In genomic region chr22:29029202-29030000, GRCh38 we compare ENCODE assay signal across 18 cellular contexts. TPM values are rescaled to one million over a fixed set of nuclear protein-coding genes. Genes with fewer than 3 reads are reported as not detected.
DNase-seq lines count a peak whose midpoint lies in the region; ATAC-seq, FAIRE-seq and TF ChIP-seq lines count a peak whose summit lies in the region.
"Had no signal": no experiment of that assay in that cellular context is flagged by ENCODE, and none has a peak within 500 bp of the region (broad histone marks: within the 10 kb centered on the region; RNA-seq: fewer than 3 reads in every experiment).

No MANE protein-coding gene starts in this region.

- TF ChIP-seq RAD21 in SK-N-SH (IDR thresholded peaks at IDR 0.05; ENCODE audit: low read length) (no peak), H1 (IDR thresholded peaks at IDR 0.05 in 1 of 2, conservative IDR thresholded peaks at IDR 0.05 in 1 of 2; ENCODE audit: low read depth in 2 of 2, low read length in 2 of 2) (no peak)

- no peak overlapping the region for H3K14ac ChIP-seq in H1 (ENCODE audit: insufficient read length)

- no peak overlapping the region for H2BK5ac ChIP-seq in H1 (ENCODE audit: low read depth, low read length)

- H3K56ac ChIP-seq in H1 (replicated peaks; ENCODE audit: insufficient read length, low read depth, low read length) = no peak overlapping the region

- H3K23ac ChIP-seq in H1 (ENCODE audit: insufficient read length) = no peak overlapping the region

- POLR2A ChIA-PET in SK-N-SH (lab: Yijun Ruan, JAX) (no interaction called here), H1 (lab: Charles Lee; ENCODE audit: partially characterized antibody) (interaction anchor here (0.6 to 3.4 kb wide), 6 partner anchors 11 to 145 kb away, joined by 3 to 16 read pairs (median 6); partner anchors contain the start of gene ZNRF3)

- H2AFZ ChIP-seq in SK-N-SH (ENCODE audit: low read depth) (no peak overlapping the region), H1 (ENCODE audit: low read length) (no peak overlapping the region)

- no peak for TF ChIP-seq EP300 in SK-N-SH (IDR thresholded peaks at IDR 0.05; ENCODE audit: borderline replicate concordance in 1 of 2, low read depth in 1 of 2, low read length in 1 of 2)
- no peak for TF ChIP-seq EP300 in H1 (IDR thresholded peaks at IDR 0.05; ENCODE audit: borderline replicate concordance in 1 of 2, low read depth in 2 of 2, low read length in 2 of 2)

- WGBS in SK-N-SH (ENCODE audit: low lambda C conversion rate) = 93% methylated on average over 9 of the region's 9 CpGs
- WGBS in H1 (ENCODE audit: extremely low coverage in 1 of 2, insufficient coverage in 1 of 2, insufficient read length in 1 of 2, insufficient replicate concordance in 2 of 2, low coverage in 1 of 2, low lambda C conversion rate in 2 of 2, missing lambda C conversion rate in 1 of 2), 2 experiments = 77% methylated on average over 9 of the region's 9 CpGs; no CpG with 5 or more reads in 1 of the 2 experiments

- no peak for ATAC-seq in SK-N-SH treated with all-trans-retinoic acid at 6 μM for 48 hours
- no peak for ATAC-seq in upper lobe of right lung
- ATAC-seq: GM12878 had no signal

- no peak overlapping the region for H4K8ac ChIP-seq in H1 (ENCODE audit: extremely low read depth, insufficient read depth, low read length)

- H3K36me3 Mint-ChIP-seq in mesothelial cell of epicardium = peaks cover 5% of the 10 kb centered on the region

- intact Hi-C loops in upper lobe of right lung (cut with DNase I) = no loop called here

- H3K27me3 ChIP-seq in SK-N-SH (ENCODE audit: insufficient read depth) (no peaks in the 10 kb centered on the region), H1 (replicated peaks in 1 of 4; ENCODE audit: control insufficient read depth in 3 of 4, extremely low read depth in 1 of 4, insufficient read depth in 3 of 4, low read length in 3 of 4) (no peaks in the 10 kb centered on the region), upper lobe of right lung (no peaks in the 10 kb centered on the region), MG63 (no peaks in the 10 kb centered on the region)

- H3K27me3 Mint-ChIP-seq in mesothelial cell of epicardium (ENCODE audit: low read depth) = no peaks in the 10 kb centered on the region

- TF ChIP-seq CTCF in SK-N-SH (IDR thresholded peaks at IDR 0.05) = no peak
- TF ChIP-seq CTCF in H1 (IDR thresholded peaks at IDR 0.05; ENCODE audit: control extremely low read depth in 1 of 3, insufficient read depth in 1 of 3, low read depth in 1 of 3, low read length in 3 of 3) = no peak
- TF ChIP-seq CTCF in mesothelial cell of epicardium (IDR thresholded peaks at IDR 0.05; ENCODE audit: unreplicated experiment) = no peak
- TF ChIP-seq CTCF in upper lobe of right lung (IDR thresholded peaks at IDR 0.05) = no peak

- peaks cover 21% of the 10 kb centered on the region for H3F3A ChIP-seq in SK-N-SH (replicated peaks; ENCODE audit: insufficient read depth)

- peak overlapping the region; percentile 80 for H3K4me2 ChIP-seq in SK-N-SH
- H3K4me2 ChIP-seq in H1 (ENCODE audit: insufficient read depth in 1 of 2, low read depth in 2 of 2, low read length in 2 of 2) = peak overlapping the region; percentile 66 to 80
- H3K4me2 ChIP-seq: KMS-11 had no signal

- H3K4me3 Mint-ChIP-seq in mesothelial cell of epicardium = no peak overlapping the region
- H3K4me3 Mint-ChIP-seq: T-helper 1 cell treated with Interleukin-12 subunit alpha and Interleukin-12 subunit beta and Interleukin-4 antibody, amounts not matched to agents 30 μg/mL and 1 μg/mL, for 36 hours had no signal

- FAIRE-seq in H1 (lab: Jason Lieb, UNC) = no peak
- FAIRE-seq: GM12878 had no signal

- no peak for TF ChIP-seq POLR2A in H1 (IDR thresholded peaks at IDR 0.05; ENCODE audit: control extremely low read depth in 1 of 2, low read depth in 2 of 2, low read length in 2 of 2)

- H4K20me1 ChIP-seq in SK-N-SH (ENCODE audit: insufficient read depth) (no peaks in the 10 kb centered on the region), H1 (replicated peaks in 1 of 2; ENCODE audit: control insufficient read depth in 1 of 2, insufficient read depth in 2 of 2, low read length in 2 of 2) (peaks cover 0 to 3% of the 10 kb centered on the region in 2 experiments)

- no peak for DNase-seq in SK-N-SH
- DNase-seq in H1 (ENCODE audit: low read depth in 1 of 2, low spot score in 2 of 2) = no peak
- no peak for DNase-seq in mesothelial cell of epicardium (ENCODE audit: low spot score in 2 of 2, unreplicated experiment in 2 of 2)
- DNase-seq in upper lobe of right lung = no peak
- no peak for DNase-seq in HPDE6-E6E7 (ENCODE audit: extremely low spot score)
- DNase-seq in MG63 = no peak
- DNase-seq in SIG-M5 (lab: John Stamatoyannopoulos, UW) = no peak
- DNase-seq: activated T-cell treated with anti-CD3 and anti-CD28 coated beads for 4 hours; CD4-positive, CD25-positive, alpha-beta regulatory T cell; NCI-H510A; stimulated activated CD4-positive, alpha-beta T cell treated with anti-CD3 and anti-CD28 coated beads, Interleukin-2, amount 100 ng/mL, for 48 hours had no signal

- no peak overlapping the region for H2AK5ac ChIP-seq in H1 (ENCODE audit: low read depth, low read length)

- H3K4me3 ChIP-seq in SK-N-SH (ENCODE audit: low read depth in 2 of 2, low read length in 1 of 2) (no peak overlapping the region), H1 (ENCODE audit: extremely low read depth in 1 of 4, insufficient read depth in 2 of 4, low read depth in 3 of 4, low read length in 4 of 4) (peak overlapping the region in 2 of 4 experiments; percentile 43 to 59; a peak in 5 of 8 replicates), upper lobe of right lung (peak overlapping the region; percentile 41), MG63 (no peak overlapping the region)
- H3K4me3 ChIP-seq: GM12878 had no signal

- no peak overlapping the region for H4K5ac ChIP-seq in H1 (ENCODE audit: insufficient read length, low read depth, low read length)

- no peaks in the 10 kb centered on the region for H3K9me3 Mint-ChIP-seq in mesothelial cell of epicardium
- H3K9me3 Mint-ChIP-seq: CD4-positive, CD25-positive, alpha-beta regulatory T cell; T-helper 1 cell treated with Interleukin-12 subunit alpha and Interleukin-12 subunit beta and Interleukin-4 antibody, amounts not matched to agents 30 μg/mL and 1 μg/mL, for 36 hours had no signal

- no peak overlapping the region for H2BK20ac ChIP-seq in H1 (ENCODE audit: low read length)

- CTCF ChIA-PET in SK-N-SH (lab: Yijun Ruan, JAX) = interaction anchor here (2.4 to 3.9 kb wide), 2 partner anchors 11 to 173 kb away, joined by 12 to 20 read pairs; no protein-coding TSS in a partner anchor
- CTCF ChIA-PET in H1 (lab: Charles Lee; ENCODE audit: partially characterized antibody) = interaction anchor here (0.7 to 7.1 kb wide), 9 partner anchors 9 to 174 kb away, joined by 3 to 37 read pairs (median 3); no protein-coding TSS in a partner anchor

- no peak overlapping the region for H2BK15ac ChIP-seq in H1 (ENCODE audit: low read length)

- no peaks in the 10 kb centered on the region for H3K9me3 ChIP-seq in SK-N-SH
- H3K9me3 ChIP-seq in H1 (ENCODE audit: insufficient read depth in 2 of 2, low read depth in 1 of 2, low read length in 1 of 2) = no peaks in the 10 kb centered on the region
- H3K9me3 ChIP-seq in upper lobe of right lung = no peaks in the 10 kb centered on the region
- no peaks in the 10 kb centered on the region for H3K9me3 ChIP-seq in MG63

- H3K27ac ChIP-seq in SK-N-SH (ENCODE audit: low read depth in 2 of 2, low read length in 1 of 2) (no peak overlapping the region), H1 (ENCODE audit: low read depth, low read length) (no peak overlapping the region), upper lobe of right lung (no peak overlapping the region)
- H3K27ac ChIP-seq: 22Rv1, KMS-11 had no signal

- H3K4ac ChIP-seq in H1 (replicated peaks; ENCODE audit: insufficient read length, low read depth, low read length) = no peak overlapping the region

- H3K9me2 ChIP-seq in SK-N-SH = no peaks in the 10 kb centered on the region

- H3K27ac Mint-ChIP-seq in mesothelial cell of epicardium = peak overlapping the region; percentile 100
- H3K27ac Mint-ChIP-seq: CD4-positive, CD25-positive, alpha-beta regulatory T cell; T-helper 1 cell treated with Interleukin-12 subunit alpha and Interleukin-12 subunit beta and Interleukin-4 antibody, amounts not matched to agents 30 μg/mL and 1 μg/mL, for 36 hours had no signal

- H2BK12ac ChIP-seq in H1 (ENCODE audit: low read depth, low read length) = no peak overlapping the region

- H3K23me2 ChIP-seq in H1 (ENCODE audit: low read depth, low read length) = peaks cover 5% of the 10 kb centered on the region

- H4K91ac ChIP-seq in H1 (replicated peaks; ENCODE audit: insufficient read length, low read length) = no peak overlapping the region

- H3K4me1 Mint-ChIP-seq in mesothelial cell of epicardium = peaks cover 49% of the 10 kb centered on the region

- H3K79me2 ChIP-seq in SK-N-SH (ENCODE audit: insufficient read depth) (peaks cover 22% of the 10 kb centered on the region; the same call in 1 of the 2 replicates), H1 (ENCODE audit: control insufficient read depth in 1 of 2, insufficient read depth in 2 of 2, low read length in 2 of 2) (peaks cover 0 to 27% of the 10 kb centered on the region in 2 experiments; a peak in 2 of 4 replicates)

- H3K9ac ChIP-seq in SK-N-SH = no peak overlapping the region
- no peak overlapping the region for H3K9ac ChIP-seq in H1 (replicated peaks in 1 of 4; ENCODE audit: extremely low read depth in 1 of 4, low read depth in 3 of 4, low read length in 3 of 4)
- H3K9ac ChIP-seq: KMS-11 had no signal

- peaks cover 13% of the 10 kb centered on the region for H3K79me1 ChIP-seq in H1 (ENCODE audit: low read depth, low read length)

- H3K36me3 ChIP-seq in SK-N-SH (replicated peaks in 1 of 2; ENCODE audit: control insufficient read depth in 1 of 2, insufficient read depth in 2 of 2, low read length in 1 of 2) (no peaks in the 10 kb centered on the region), H1 (ENCODE audit: control insufficient read depth in 2 of 4, insufficient read depth in 4 of 4, low read length in 3 of 4) (0 out of 8 replicates have a peak, but pooled peaks cover 0 to 2% (median 0%) of the 10 kb centered on the region in 4 experiments), upper lobe of right lung (no peaks in the 10 kb centered on the region), MG63 (no peaks in the 10 kb centered on the region)

- H3K4me1 ChIP-seq in SK-N-SH (ENCODE audit: control insufficient read depth in 1 of 2, insufficient read depth in 2 of 2, low read depth in 1 of 2, low read length in 1 of 2) (peaks cover 22 to 32% of the 10 kb centered on the region in 2 experiments), H1 (replicated peaks in 1 of 4; ENCODE audit: control insufficient read depth in 3 of 4, insufficient read depth in 4 of 4, low read length in 3 of 4) (peaks cover 11 to 20% (median 15%) of the 10 kb centered on the region in 4 experiments), upper lobe of right lung (peaks cover 39% of the 10 kb centered on the region)

- H2BK120ac ChIP-seq in H1 (replicated peaks; ENCODE audit: low read depth, low read length) = no peak overlapping the region

- H3K18ac ChIP-seq in H1 (ENCODE audit: extremely low read depth, low read length) = no peak overlapping the region

RNA-seq across cellular contexts. Expression of gene C22orf31, which starts 32.2 kb away (rescaled TPM):
- polyA plus RNA-seq in SK-N-SH (2012; rRNA removed) (not detected in 2 replicates), H1 (2011; rRNA removed) (not detected in 2 replicates)
- not detected in 2 replicates for polyA plus RNA-seq in SK-N-SH (2012; cell fraction: cytosol; rRNA removed)
- polyA plus RNA-seq in SK-N-SH (2012; cell fraction: nucleus; rRNA removed) = not detected in 2 replicates
- total RNA-seq in H1 (2021; fragmentation: NEBNext Ultra II Directional; extraction: Animal tissue kit (Norgen Biotek cat#: 25700)) = not detected in 2 replicates
- polyA plus RNA-seq in H1 (2011; cell fraction: cytosol; rRNA removed) = not detected
- polyA plus RNA-seq in H1 (2011; cell fraction: nucleus; rRNA removed) = not detected
- polyA plus RNA-seq in H1 (2012, experiment 1 of 2) = not detected in 4 replicates
- polyA plus RNA-seq in H1 (2012, experiment 2 of 2) = not detected
- not detected for polyA plus RNA-seq in H1 (2013, experiment 1 of 2)
- polyA plus RNA-seq in H1 (2013, experiment 2 of 2) = not detected
- not detected in 2 replicates for polyA minus RNA-seq in H1 (2011; rRNA and poly(A)+ RNA removed)
- polyA minus RNA-seq in H1 (2011; cell fraction: cytosol; rRNA and poly(A)+ RNA removed) = not detected
- polyA minus RNA-seq in H1 (2011; cell fraction: nucleus; rRNA and poly(A)+ RNA removed) = not detected
- total RNA-seq in mesothelial cell of epicardium (0.44 to 0.45 TPM in 2 of 3 replicates, not detected in the other), upper lobe of right lung (not detected)
- total RNA-seq in MG63 (2014; rRNA removed; shearing (Covaris generic); ENCODE audit: low replicate concordance) = not detected in 2 replicates
- total RNA-seq: CD4-positive, CD25-positive, alpha-beta regulatory T cell; dermis blood vessel endothelial cell; GM12878; RPMI7951 had no signal
- polyA plus RNA-seq: CD4-positive, CD25-positive, alpha-beta regulatory T cell; GM12878 had no signal

RNA-seq across cellular contexts. Expression of gene KREMEN1, which starts 43.4 kb away (rescaled TPM):
- polyA plus RNA-seq in SK-N-SH (2012; rRNA removed) (7.9 and 10.0 TPM in 2 replicates), H1 (2011; rRNA removed) (2.1 and 5.9 TPM in 2 replicates)
- 7.0 and 10.4 TPM in 2 replicates for polyA plus RNA-seq in SK-N-SH (2012; cell fraction: cytosol; rRNA removed)
- 6.7 and 8.0 TPM in 2 replicates for polyA plus RNA-seq in SK-N-SH (2012; cell fraction: nucleus; rRNA removed)
- total RNA-seq in H1 (2021; fragmentation: NEBNext Ultra II Directional; extraction: Animal tissue kit (Norgen Biotek cat#: 25700)) = 3.2 TPM in 2 replicates
- 2.1 TPM for polyA plus RNA-seq in H1 (2011; cell fraction: cytosol; rRNA removed)
- polyA plus RNA-seq in H1 (2011; cell fraction: nucleus; rRNA removed) = 3.6 TPM
- polyA plus RNA-seq in H1 (2012, experiment 1 of 2) = 1.6 to 2.6 TPM (median 1.9 TPM) in 4 replicates
- 1.8 TPM for polyA plus RNA-seq in H1 (2012, experiment 2 of 2)
- 2.2 TPM for polyA plus RNA-seq in H1 (2013, experiment 1 of 2)
- polyA plus RNA-seq in H1 (2013, experiment 2 of 2) = 2.8 TPM
- 2.0 and 2.5 TPM in 2 replicates for polyA minus RNA-seq in H1 (2011; rRNA and poly(A)+ RNA removed)
- 2.9 TPM for polyA minus RNA-seq in H1 (2011; cell fraction: cytosol; rRNA and poly(A)+ RNA removed)
- polyA minus RNA-seq in H1 (2011; cell fraction: nucleus; rRNA and poly(A)+ RNA removed) = 1.7 TPM
- total RNA-seq in mesothelial cell of epicardium (24.4 to 30.9 TPM (median 28.5 TPM) in 3 replicates), upper lobe of right lung (23.3 TPM)
- 2.4 and 6.1 TPM in 2 replicates for total RNA-seq in MG63 (2014; rRNA removed; shearing (Covaris generic); ENCODE audit: low replicate concordance)
- polyA plus RNA-seq: CD4-positive, CD25-positive, alpha-beta regulatory T cell had no signal
